ENCODE assay signal across 1 cellular context in the genomic region with DNA sequence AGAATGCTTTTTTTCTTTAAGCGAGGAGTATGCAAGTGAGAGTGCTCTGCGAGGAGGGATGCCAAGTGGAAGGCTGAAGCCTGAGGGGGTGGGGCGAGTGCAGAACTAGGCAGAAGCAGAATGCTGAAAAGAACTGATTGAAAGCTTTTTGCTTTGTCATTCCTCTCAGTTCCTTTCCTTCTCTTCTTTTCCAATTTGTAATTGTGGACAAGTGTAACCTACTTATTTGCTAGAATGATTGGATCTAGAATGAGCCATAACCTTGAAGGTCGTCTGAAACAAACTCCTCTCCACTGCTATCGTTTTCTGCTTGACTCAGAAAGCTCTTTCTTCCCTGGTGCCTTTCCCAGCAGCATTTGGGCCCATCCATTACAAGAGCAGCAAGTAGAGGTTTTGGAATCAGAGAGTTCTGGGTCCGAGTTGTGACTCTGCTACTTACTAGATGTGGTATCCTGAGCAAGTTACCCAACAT.
TF ChIP-seq lines count a peak whose summit lies in the region.

No MANE protein-coding gene starts in this region.

TF ChIP-seq in GM12878, 131 proteins besides CTCF, POLR2A, EP300 and RAD21:
- TF ChIP-seq SPI1 (IDR thresholded peaks at IDR 0.05; ENCODE audit: borderline replicate concordance, insufficient read depth, low read depth, low read length) = peak; percentile 5; the same call in 1 of the 2 replicates
- TF ChIP-seq IRF4 (IDR thresholded peaks at IDR 0.05; ENCODE audit: low read depth, low read length) = 0 out of 2 replicates have a peak, but pooled peaks have one; percentile 53
- no peak for TF ChIP-seq RCOR1 (conservative IDR thresholded peaks at IDR 0.05; ENCODE audit: low read depth, low read length)
- 0 out of 2 replicates have a peak, but pooled peaks have one; percentile 54 for TF ChIP-seq SMARCA5 (IDR thresholded peaks at IDR 0.05)
- no peak for TF ChIP-seq RFX5 (IDR thresholded peaks at IDR 0.05; ENCODE audit: low read depth, low read length)
- no peak for TF ChIP-seq FOXK2 (IDR thresholded peaks at IDR 0.05)
- TF ChIP-seq, protein P1, sequence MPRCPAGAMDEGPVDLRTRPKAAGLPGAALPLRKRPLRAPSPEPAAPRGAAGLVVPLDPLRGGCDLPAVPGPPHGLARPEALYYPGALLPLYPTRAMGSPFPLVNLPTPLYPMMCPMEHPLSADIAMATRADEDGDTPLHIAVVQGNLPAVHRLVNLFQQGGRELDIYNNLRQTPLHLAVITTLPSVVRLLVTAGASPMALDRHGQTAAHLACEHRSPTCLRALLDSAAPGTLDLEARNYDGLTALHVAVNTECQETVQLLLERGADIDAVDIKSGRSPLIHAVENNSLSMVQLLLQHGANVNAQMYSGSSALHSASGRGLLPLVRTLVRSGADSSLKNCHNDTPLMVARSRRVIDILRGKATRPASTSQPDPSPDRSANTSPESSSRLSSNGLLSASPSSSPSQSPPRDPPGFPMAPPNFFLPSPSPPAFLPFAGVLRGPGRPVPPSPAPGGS (IDR thresholded peaks at IDR 0.05; ENCODE audit: borderline replicate concordance, insufficient read depth, low read depth, low read length, poor library complexity, severe bottlenecking) = no peak
- no peak for TF ChIP-seq ZNF384 (IDR thresholded peaks at IDR 0.05; ENCODE audit: borderline replicate concordance, low read depth, low read length)
- TF ChIP-seq MEF2B (IDR thresholded peaks at IDR 0.05; ENCODE audit: partially characterized antibody, poor library complexity, severe bottlenecking) = no peak
